25 cellular contexts compared by ENCODE assay signal in the genomic region with DNA sequence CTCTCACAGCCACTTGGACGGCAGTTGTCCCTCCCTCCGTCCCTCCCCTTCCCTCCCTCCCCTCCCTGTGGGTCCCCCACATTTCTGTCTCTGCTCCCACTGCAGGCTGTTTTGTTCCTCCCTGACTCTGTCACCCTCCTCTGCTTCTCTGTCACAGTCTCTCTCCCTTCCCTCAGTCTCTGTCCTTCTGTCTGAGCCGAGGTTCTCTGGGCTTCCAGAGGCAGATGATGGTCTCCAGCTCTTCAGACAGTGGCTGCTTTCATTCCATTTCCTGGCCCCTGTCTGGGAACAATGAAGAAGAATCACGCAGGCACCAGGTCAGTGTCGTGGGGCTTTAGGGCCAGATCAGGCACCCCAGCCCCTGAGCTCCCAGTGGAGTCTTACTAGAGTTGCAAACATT. TPM values are rescaled to one million over a fixed set of nuclear protein-coding genes. Genes with fewer than 3 reads are reported as not detected.
DNase-seq lines count a peak whose midpoint lies in the region; ATAC-seq, FAIRE-seq and TF ChIP-seq lines count a peak whose summit lies in the region.
"Had no signal": no experiment of that assay in that cellular context is flagged by ENCODE, and none has a peak within 500 bp of the region (broad histone marks: within the 10 kb centered on the region; RNA-seq: fewer than 3 reads in every experiment).

No MANE protein-coding gene starts in this region.

- H3K27ac ChIP-seq in HCT116 (ENCODE audit: low read depth, low read length) (no peak overlapping the region), endothelial cell of umbilical vein (ENCODE audit: insufficient read depth, low read depth, low read length) (no peak overlapping the region), lower lobe of right lung (no peak overlapping the region)
- no peak overlapping the region for H3K27ac ChIP-seq in CD8-positive, alpha-beta T cell (ENCODE audit: low read depth, low read length)
- H3K27ac ChIP-seq: HL-60 had no signal

- no peak for TF ChIP-seq CTCF in HCT116 (IDR thresholded peaks at IDR 0.05 in 2 of 3, conservative IDR thresholded peaks at IDR 0.05 in 1 of 3; ENCODE audit: borderline replicate concordance in 1 of 3, insufficient read depth in 1 of 3, low read depth in 2 of 3, low read length in 2 of 3)
- TF ChIP-seq CTCF in endothelial cell of umbilical vein (IDR thresholded peaks at IDR 0.05; ENCODE audit: extremely low read depth in 1 of 2, insufficient read depth in 1 of 2, low read depth in 1 of 2, low read length in 2 of 2): no peak
- no peak for TF ChIP-seq CTCF in lower lobe of right lung (IDR thresholded peaks at IDR 0.05)
- TF ChIP-seq CTCF in CD8-positive, alpha-beta T cell (IDR thresholded peaks at IDR 0.05): no peak

- no peaks in the 10 kb centered on the region for H3K9me3 Mint-ChIP-seq in CD8-positive, alpha-beta T cell
- H3K9me3 Mint-ChIP-seq: CD4-positive, CD25-positive, alpha-beta regulatory T cell had no signal

- no TSS peak for BruUV-seq in HCT116 (replicated peaks; lab: Mats Ljungman, UMichigan)
- no TSS peak for BruUV-seq in endothelial cell of umbilical vein (replicated peaks; lab: Mats Ljungman, UMichigan)

- H2AFZ ChIP-seq in HCT116 (ENCODE audit: low read depth, low read length, poor library complexity, severe bottlenecking): peak overlapping the region; percentile 0
- peak overlapping the region; percentile 47 for H2AFZ ChIP-seq in endothelial cell of umbilical vein (ENCODE audit: low read depth, low read length)

- H3K27me3 ChIP-seq in HCT116 (ENCODE audit: insufficient read depth, low read length) (no peaks in the 10 kb centered on the region), endothelial cell of umbilical vein (ENCODE audit: control insufficient read depth in 2 of 2, insufficient read depth in 2 of 2, low read length in 2 of 2) (no peaks in the 10 kb centered on the region), lower lobe of right lung (ENCODE audit: low read depth) (no peaks in the 10 kb centered on the region)
- no peaks in the 10 kb centered on the region for H3K27me3 ChIP-seq in CD8-positive, alpha-beta T cell (ENCODE audit: insufficient read depth, low read length)
- H3K27me3 ChIP-seq: BE2C had no signal

- POLR2A ChIA-PET in HCT116 (lab: Charles Lee): no interaction called here
- POLR2A ChIA-PET in endothelial cell of umbilical vein (lab: Charles Lee): no interaction called here
- POLR2A ChIA-PET in CD8-positive, alpha-beta T cell (lab: Charles Lee): interaction anchor here (1.2 kb wide), 1 partner anchor 8 kb away, joined by 3 read pairs; the partner anchor contains the start of gene CYB561

- H3K4me1 ChIP-seq in HCT116 (ENCODE audit: control insufficient read depth in 1 of 2, insufficient read depth in 2 of 2, low read length in 2 of 2): peaks cover 0 to 23% of the 10 kb centered on the region in 2 experiments; a peak in 3 of 4 replicates
- peaks cover 23% of the 10 kb centered on the region for H3K4me1 ChIP-seq in endothelial cell of umbilical vein (ENCODE audit: control insufficient read depth, extremely low read depth, insufficient read depth, low read length)
- no peaks in the 10 kb centered on the region for H3K4me1 ChIP-seq in lower lobe of right lung
- no peaks in the 10 kb centered on the region for H3K4me1 ChIP-seq in CD8-positive, alpha-beta T cell (ENCODE audit: insufficient read depth, low read length)
- H3K4me1 ChIP-seq: Caco-2 had no signal

- no peaks in the 10 kb centered on the region for H3K36me3 Mint-ChIP-seq in CD8-positive, alpha-beta T cell
- H3K36me3 Mint-ChIP-seq: CD4-positive, CD25-positive, alpha-beta regulatory T cell had no signal

- no peak overlapping the region for H3K4me3 Mint-ChIP-seq in CD8-positive, alpha-beta T cell
- H3K4me3 Mint-ChIP-seq: CD4-positive, CD25-positive, alpha-beta regulatory T cell had no signal

- H3K79me2 ChIP-seq in HCT116 (ENCODE audit: insufficient read depth, low read length): no peaks in the 10 kb centered on the region
- H3K79me2 ChIP-seq in endothelial cell of umbilical vein (ENCODE audit: control insufficient read depth, insufficient read depth, low read length): no peaks in the 10 kb centered on the region

- intact Hi-C loops in HCT116 (cut with micrococcal nuclease) (no loop called here), endothelial cell of umbilical vein (cut with micrococcal nuclease) (no loop called here), sciatic nerve (cut with DNase I) (no loop called here), lower lobe of right lung (cut with DNase I) (no loop called here)
- intact Hi-C loops in CD8-positive, alpha-beta T cell (cut with DNase I, micrococcal nuclease): no loop called here

- dilution Hi-C loops in endothelial cell of umbilical vein (cut with MboI; ENCODE audit: extremely low pct_ligation_motif_present, low sequenced_read_pairs): no loop called here

- in situ Hi-C loops in SK-MEL-5 (cut with HindIII; ENCODE audit: low pct_unique_long_range_greater_than_20kb, low sequenced_read_pairs): no loop called here

- RAD21 ChIA-PET in HCT116 (lab: Charles Lee; ENCODE audit: low non-redundant PET in 1 of 2, low total read pairs in 2 of 2, uncharacterized antibody in 2 of 2, unreplicated experiment in 2 of 2): no interaction called here

- H4K20me1 ChIP-seq in HCT116 (ENCODE audit: insufficient read depth): no peaks in the 10 kb centered on the region
- H4K20me1 ChIP-seq in endothelial cell of umbilical vein (replicated peaks; ENCODE audit: control insufficient read depth, extremely low read depth, insufficient read depth, low read length): no peaks in the 10 kb centered on the region

- no peak for TF ChIP-seq RAD21 in HCT116 (IDR thresholded peaks at IDR 0.05; ENCODE audit: low read depth)

- peaks cover 5% of the 10 kb centered on the region for H3K4me1 Mint-ChIP-seq in CD8-positive, alpha-beta T cell (ENCODE audit: low read depth)

- no peak overlapping the region for H3K4me3 ChIP-seq in HCT116 (replicated peaks in 1 of 2; ENCODE audit: low read depth in 1 of 2, low read length in 2 of 2)
- H3K4me3 ChIP-seq in endothelial cell of umbilical vein (replicated peaks in 1 of 3; ENCODE audit: insufficient read depth in 1 of 3, low read depth in 1 of 3, low read length in 3 of 3): no peak overlapping the region
- no peak overlapping the region for H3K4me3 ChIP-seq in lower lobe of right lung
- no peak overlapping the region for H3K4me3 ChIP-seq in CD8-positive, alpha-beta T cell (ENCODE audit: low read depth, low read length)

- H3K4me2 ChIP-seq in HCT116 (ENCODE audit: low read length): no peak overlapping the region
- H3K4me2 ChIP-seq in endothelial cell of umbilical vein (ENCODE audit: insufficient read depth, low read length): no peak overlapping the region

- peak; percentile 18 for FAIRE-seq in endothelial cell of umbilical vein (lab: Jason Lieb, UNC)
- FAIRE-seq: A204.1, G401.6 had no signal

- CTCF ChIA-PET in HCT116 (lab: Charles Lee): interaction anchor here (0.7 to 1.7 kb wide), 2 partner anchors 10 to 29 kb away, joined by 3 to 8 read pairs; no protein-coding TSS in a partner anchor
- CTCF ChIA-PET in endothelial cell of umbilical vein (lab: Charles Lee): interaction anchor here (1.0 to 4.9 kb wide), 7 partner anchors 8 to 36 kb away, joined by 3 to 25 read pairs (median 3); partner anchors contain the start of gene ACE
- CTCF ChIA-PET in CD8-positive, alpha-beta T cell (lab: Charles Lee): interaction anchor here (1.4 to 3.0 kb wide), 2 partner anchors 15 to 29 kb away, joined by 4 to 10 read pairs; no protein-coding TSS in a partner anchor

- H3K9me3 ChIP-seq in HCT116 (ENCODE audit: control insufficient read depth in 1 of 2, insufficient read depth in 1 of 2, low read depth in 1 of 2, low read length in 2 of 2) (no peaks in the 10 kb centered on the region), endothelial cell of umbilical vein (replicated peaks; ENCODE audit: control insufficient read depth, insufficient read depth, low read length) (no peaks in the 10 kb centered on the region), lower lobe of right lung (no peaks in the 10 kb centered on the region)
- no peaks in the 10 kb centered on the region for H3K9me3 ChIP-seq in CD8-positive, alpha-beta T cell (ENCODE audit: low read length)
- H3K9me3 ChIP-seq: BE2C, Caco-2 had no signal

- H3K36me3 ChIP-seq in HCT116 (ENCODE audit: control insufficient read depth in 1 of 2, insufficient read depth in 2 of 2, low read length in 2 of 2) (no peaks in the 10 kb centered on the region), endothelial cell of umbilical vein (ENCODE audit: control insufficient read depth in 2 of 2, extremely low read depth in 1 of 2, insufficient read depth in 2 of 2, low read length in 2 of 2) (no peaks in the 10 kb centered on the region), lower lobe of right lung (no peaks in the 10 kb centered on the region)
- no peaks in the 10 kb centered on the region for H3K36me3 ChIP-seq in CD8-positive, alpha-beta T cell (ENCODE audit: insufficient read depth, low read length)
- H3K36me3 ChIP-seq: BE2C had no signal

- H3K9me1 ChIP-seq in endothelial cell of umbilical vein (replicated peaks; ENCODE audit: control insufficient read depth, extremely low read depth, insufficient read depth, low read length): no peaks in the 10 kb centered on the region

- peaks cover 2% of the 10 kb centered on the region for H3K27me3 Mint-ChIP-seq in CD8-positive, alpha-beta T cell (ENCODE audit: low read depth)

- H3K9ac ChIP-seq in HCT116 (ENCODE audit: low read length) (no peak overlapping the region), endothelial cell of umbilical vein (replicated peaks; ENCODE audit: extremely low read depth, insufficient read depth, low read length) (no peak overlapping the region)

- ATAC-seq in HCT116 (no peak), sciatic nerve (peak; percentile 40), lower lobe of right lung (no peak)
- no peak for ATAC-seq in CD8-positive, alpha-beta T cell

- H3K27ac Mint-ChIP-seq in CD8-positive, alpha-beta T cell: no peak overlapping the region

- no peaks in the 10 kb centered on the region for H3K9me2 ChIP-seq in HCT116 (ENCODE audit: insufficient read depth)

- DNase-seq in HCT116 (ENCODE audit: low read depth, low spot score) (no peak), SK-MEL-5 (ENCODE audit: low read depth, low spot score) (peak; percentile 52), endothelial cell of umbilical vein (ENCODE audit: low read depth, low spot score) (no peak), sciatic nerve (ENCODE audit: low spot score) (no peak), lower lobe of right lung (no peak)
- DNase-seq in stimulated activated CD4-positive, alpha-beta T cell treated with anti-CD3 and anti-CD28 coated beads, Interleukin-4, amount 100 ng/mL, for 1 hour: no peak
- no peak for DNase-seq in stimulated activated CD4-positive, alpha-beta T cell treated with anti-CD3 and anti-CD28 coated beads, Interleukin-2, amount 100 ng/mL, for 24 hours
- DNase-seq in CD8-positive, alpha-beta T cell: no peak
- DNase-seq: Caco-2; CD4-positive, CD25-positive, alpha-beta regulatory T cell; Kasumi-1; MM.1S; NCI-H1092; NCI-H1436 treated with DMSO at 0.1 percent for 48 hours; NCI-H2081 treated with DMSO at 0.1 percent for 48 hours; NCI-H510A; NCI-H748 treated with DMSO at 0.1 percent for 48 hours; NK-92 treated with Interleukin-12 subunit alpha and Interleukin-12 subunit beta, amount 100 ng/mL, for 24 hours; SHP77 had no signal

- TF ChIP-seq POLR2A in HCT116 (IDR thresholded peaks at IDR 0.05; ENCODE audit: borderline replicate concordance, extremely low read depth, insufficient read depth, insufficient read length): no peak
- TF ChIP-seq POLR2A in endothelial cell of umbilical vein (IDR thresholded peaks at IDR 0.05; ENCODE audit: low read depth, low read length): no peak

RNA-seq across cellular contexts. Expression of gene CYB561, which starts 8.8 kb away (rescaled TPM):
- total RNA-seq in HCT116 (2021; ENCODE audit: unreplicated experiment) (67.6 TPM), endothelial cell of umbilical vein (71.1 and 72.4 TPM in 2 replicates), sciatic nerve (24.7 TPM), lower lobe of right lung (49.9 TPM)
- polyA plus RNA-seq in HCT116 (2012): 50.7 and 81.3 TPM in 2 replicates
- total RNA-seq in SK-MEL-5 (2014; rRNA removed; shearing (Covaris generic)): 0.61 and 0.67 TPM in 2 replicates
- polyA plus RNA-seq in SK-MEL-5 (2015; cell fraction: cytosol; rRNA removed): 2.6 and 4.1 TPM in 2 replicates
- 2.8 and 12.3 TPM in 2 replicates for polyA plus RNA-seq in SK-MEL-5 (2015; cell fraction: nucleus; rRNA removed)
- 34.9 and 45.1 TPM in 2 replicates for polyA plus RNA-seq in endothelial cell of umbilical vein
- polyA plus RNA-seq in endothelial cell of umbilical vein (2011; cell fraction: cytosol; rRNA removed): 24.4 and 30.5 TPM in 2 replicates
- polyA plus RNA-seq in endothelial cell of umbilical vein (2011; cell fraction: nucleus; rRNA removed): 61.1 and 63.6 TPM in 2 replicates
- polyA plus RNA-seq in endothelial cell of umbilical vein (2012): 22.3 and 28.9 TPM in 2 replicates
- 68.6 and 78.0 TPM in 2 replicates for polyA minus RNA-seq in endothelial cell of umbilical vein
- 21.5 TPM for polyA minus RNA-seq in endothelial cell of umbilical vein (2011; cell fraction: cytosol; rRNA and poly(A)+ RNA removed)
- polyA minus RNA-seq in endothelial cell of umbilical vein (2011; cell fraction: nucleus; rRNA and poly(A)+ RNA removed): 21.5 and 39.9 TPM in 2 replicates
- 10 to 100 TPM; 13.7 to 14.9 TPM for total RNA-seq in CD8-positive, alpha-beta T cell
- total RNA-seq: OCI-LY7 had no signal

RNA-seq across cellular contexts. Expression of gene ACE, which starts 21.9 kb away (rescaled TPM):
- total RNA-seq in HCT116 (2021; ENCODE audit: unreplicated experiment) (7.7 TPM), endothelial cell of umbilical vein (207 and 226 TPM in 2 replicates), sciatic nerve (14.0 TPM), lower lobe of right lung (90.7 TPM)
- 2.4 and 3.5 TPM in 2 replicates for polyA plus RNA-seq in HCT116 (2012)
- 0.08 TPM in 1 of 2 replicates, not detected in the other for total RNA-seq in SK-MEL-5 (2014; rRNA removed; shearing (Covaris generic))
- not detected in 2 replicates for polyA plus RNA-seq in SK-MEL-5 (2015; cell fraction: cytosol; rRNA removed)
- not detected in 2 replicates for polyA plus RNA-seq in SK-MEL-5 (2015; cell fraction: nucleus; rRNA removed)
- polyA plus RNA-seq in endothelial cell of umbilical vein: 63.4 and 72.3 TPM in 2 replicates
- polyA plus RNA-seq in endothelial cell of umbilical vein (2011; cell fraction: cytosol; rRNA removed): 30.5 and 41.0 TPM in 2 replicates
- polyA plus RNA-seq in endothelial cell of umbilical vein (2011; cell fraction: nucleus; rRNA removed): 187 and 256 TPM in 2 replicates
- 13.4 and 30.3 TPM in 2 replicates for polyA plus RNA-seq in endothelial cell of umbilical vein (2012)
- polyA minus RNA-seq in endothelial cell of umbilical vein: 81.2 and 84.6 TPM in 2 replicates
- not detected for polyA minus RNA-seq in endothelial cell of umbilical vein (2011; cell fraction: cytosol; rRNA and poly(A)+ RNA removed)
- 94.5 and 140 TPM in 2 replicates for polyA minus RNA-seq in endothelial cell of umbilical vein (2011; cell fraction: nucleus; rRNA and poly(A)+ RNA removed)
- total RNA-seq in CD8-positive, alpha-beta T cell: 1 to 10 TPM; 4.3 to 5.5 TPM
- total RNA-seq: HT1080 had no signal
